8 cellular contexts compared by ENCODE assay signal in the genomic region with DNA sequence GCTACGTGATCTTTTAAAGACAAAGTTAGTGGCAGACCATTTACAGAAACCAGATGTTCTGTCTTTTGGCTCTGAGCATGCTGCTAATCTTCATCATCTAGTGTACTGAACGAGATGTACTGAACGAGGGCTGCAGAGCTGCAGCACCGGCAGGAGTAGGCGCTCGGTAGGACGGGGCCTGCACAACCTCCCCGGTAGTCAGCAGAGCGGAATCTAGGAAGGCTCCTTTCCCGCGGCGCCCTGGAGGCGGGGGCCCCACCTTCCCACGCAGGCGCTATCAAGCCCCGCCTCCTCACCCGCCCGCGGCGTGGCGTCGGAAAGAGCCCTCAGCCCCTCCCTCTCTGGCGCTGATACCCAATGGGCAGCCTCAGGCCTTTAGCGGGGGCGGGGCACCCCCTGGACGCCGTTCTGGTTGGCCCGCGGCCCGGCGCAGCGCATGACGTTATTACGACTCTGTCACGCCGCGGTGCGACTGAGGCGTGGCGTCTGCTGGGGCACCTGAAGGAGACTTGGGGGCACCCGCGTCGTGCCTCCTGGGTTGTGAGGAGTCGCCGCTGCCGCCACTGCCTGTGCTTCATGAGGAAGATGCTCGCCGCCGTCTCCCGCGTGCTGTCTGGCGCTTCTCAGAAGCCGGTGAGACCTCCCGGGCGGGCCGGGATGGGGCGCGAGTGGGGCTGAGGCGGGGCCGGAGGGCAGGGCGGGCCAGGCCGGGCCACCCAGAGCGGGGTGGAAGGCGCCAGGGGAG. TPM values are rescaled to one million over a fixed set of nuclear protein-coding genes. Genes with fewer than 3 reads are reported as not detected.
A peak's percentile ranks its signal among the peaks of the same experiment; 100 is the strongest.
DNase-seq lines count a peak whose midpoint lies in the region; ATAC-seq, FAIRE-seq and TF ChIP-seq lines count a peak whose summit lies in the region.

A gene (plus strand): TSS at position 466 of the 745 bp plus-strand sequence. CDS start 111 bp downstream, at position 577.

- no peak for FAIRE-seq in H54 (lab: Jason Lieb, UNC)

- no peaks in the 10 kb centered on the region for H3K9me2 ChIP-seq in Loucy (replicated peaks; ENCODE audit: low read depth, low read length)

- H2AFZ ChIP-seq in Loucy (ENCODE audit: low read length), result peak within 1 kb of the TSS; percentile 90

- H3K36me3 Mint-ChIP-seq in natural killer cell treated with Interleukin-12 subunit alpha and Interleukin-12 subunit beta and Interleukin-15 and Interleukin-18, amount 100 ng/mL, for 72 hours, result no peaks in the 10 kb centered on the region

- H3K9me3 Mint-ChIP-seq in natural killer cell treated with Interleukin-12 subunit alpha and Interleukin-12 subunit beta and Interleukin-15 and Interleukin-18, amount 100 ng/mL, for 72 hours, result no peaks in the 10 kb centered on the region

- TF ChIP-seq POLR2A in H54 (IDR thresholded peaks at IDR 0.05; ENCODE audit: low read depth, low read length) (peak; percentile 74), Raji (IDR thresholded peaks at IDR 0.05; ENCODE audit: insufficient read depth, low read depth, low read length) (peak; percentile 77)

- TF ChIP-seq CTCF in Loucy (conservative IDR thresholded peaks at IDR 0.05; ENCODE audit: low read length) (no peak), fibroblast of mammary gland (conservative IDR thresholded peaks at IDR 0.05; ENCODE audit: control insufficient read depth, insufficient read depth, low read depth, low read length) (no peak)

- peaks cover 0 to 8% of the 10 kb centered on the region in 2 donors for H3K27me3 Mint-ChIP-seq in natural killer cell treated with Interleukin-12 subunit alpha and Interleukin-12 subunit beta and Interleukin-15 and Interleukin-18, amount 100 ng/mL, for 72 hours

- H3K4me1 ChIP-seq in Loucy (ENCODE audit: insufficient read depth, low read length, poor library complexity, severe bottlenecking), result peaks cover 9% of the 10 kb centered on the region

- peak within 1 kb of the TSS; percentile 86 for H3K4me3 Mint-ChIP-seq in natural killer cell treated with Interleukin-12 subunit alpha and Interleukin-12 subunit beta and Interleukin-15 and Interleukin-18, amount 100 ng/mL, for 72 hours

- H3K27me3 ChIP-seq in Loucy (ENCODE audit: insufficient read depth, low read length, poor library complexity, severe bottlenecking), result no peaks in the 10 kb centered on the region

- H3K9me3 ChIP-seq in Loucy (ENCODE audit: insufficient read depth, low read depth, low read length), result no peaks in the 10 kb centered on the region

- H3K4me3 ChIP-seq in Loucy (ENCODE audit: low read length, poor library complexity, severe bottlenecking) (peak within 1 kb of the TSS; percentile 86), fibroblast of mammary gland (ENCODE audit: control insufficient read depth, low read depth, low read length) (peak within 1 kb of the TSS; percentile 67)

- peaks cover 8 to 10% of the 10 kb centered on the region in 2 donors for H3K4me1 Mint-ChIP-seq in natural killer cell treated with Interleukin-12 subunit alpha and Interleukin-12 subunit beta and Interleukin-15 and Interleukin-18, amount 100 ng/mL, for 72 hours (ENCODE audit: low read depth in 2 of 2)

- ATAC-seq in natural killer cell treated with Interleukin-12 subunit alpha and Interleukin-12 subunit beta and Interleukin-15 and Interleukin-18, amount 100 ng/mL, for 72 hours, result peak; percentile 99
- peak; percentile 99 for ATAC-seq in stimulated activated naive CD8-positive, alpha-beta T cell treated with anti-CD3 and anti-CD28 coated beads, Interleukin-15, Interleukin-2, amounts not matched to agents 100 U/mL and 50 U/mL, for 24 hours

- peak within 1 kb of the TSS; percentile 88 for H3K4me2 ChIP-seq in Loucy (ENCODE audit: low read depth, low read length, poor library complexity, severe bottlenecking)

- H3K27ac Mint-ChIP-seq in natural killer cell treated with Interleukin-12 subunit alpha and Interleukin-12 subunit beta and Interleukin-15 and Interleukin-18, amount 100 ng/mL, for 72 hours, result peak within 1 kb of the TSS; percentile 50 to 53

- H3K79me2 ChIP-seq in Loucy (ENCODE audit: insufficient read depth, low read length), result peaks cover 41% of the 10 kb centered on the region

- H3K36me3 ChIP-seq in Loucy (ENCODE audit: insufficient read depth, low read length), result no peaks in the 10 kb centered on the region

- DNase-seq in EL (peak; percentile 88), H54 (ENCODE audit: insufficient read length, low spot score) (peak; percentile 33), fibroblast of mammary gland (ENCODE audit: low read depth) (peak; percentile 87)
- DNase-seq in activated T-helper 9 cell treated with anti-CD3 and anti-CD28 coated beads, Interleukin-2, amount 50 U/mL, for 16 hours (ENCODE audit: low read depth), result peak; percentile 87
- DNase-seq in natural killer cell treated with Interleukin-12 subunit alpha and Interleukin-12 subunit beta and Interleukin-15 and Interleukin-18, amount 100 ng/mL, for 72 hours (ENCODE audit: low spot score), result peak; percentile 94
- DNase-seq in stimulated activated naive CD8-positive, alpha-beta T cell treated with anti-CD3 and anti-CD28 coated beads, Interleukin-15, Interleukin-2, amounts not matched to agents 100 U/mL and 50 U/mL, for 24 hours, result peak; percentile 90

- peak within 1 kb of the TSS; percentile 79 for H3K9ac ChIP-seq in Loucy (ENCODE audit: low read depth, low read length, poor library complexity, severe bottlenecking)

- peaks cover 13% of the 10 kb centered on the region for H4K20me1 ChIP-seq in Loucy (ENCODE audit: insufficient read depth, low read length, poor library complexity, severe bottlenecking)

- no peaks in the 10 kb centered on the region for H3F3A ChIP-seq in Loucy (ENCODE audit: low read depth)

RNA-seq across cellular contexts. Expression of the gene that starts here (rescaled TPM):
- total RNA-seq in natural killer cell treated with Interleukin-12 subunit alpha and Interleukin-12 subunit beta and Interleukin-15 and Interleukin-18, amount 100 ng/mL, for 72 hours, result 100 to 1,000 TPM; 141 to 201 TPM

Comparison
In these comparisons a context has a peak if more than half of its experiments do, and no peak if none do; other contexts are left out.
1. Peak in every context shown above with its lines: DNase-seq, ATAC-seq and H3K4me3 ChIP-seq.
2. DNase-seq: peak in every context shown above with its lines; median percentile 94 in natural killer cell treated with Interleukin-12 subunit alpha and Interleukin-12 subunit beta and Interleukin-15 and Interleukin-18, amount 100 ng/mL, for 72 hours; 90 in stimulated activated naive CD8-positive, alpha-beta T cell treated with anti-CD3 and anti-CD28 coated beads, Interleukin-15, Interleukin-2, amounts not matched to agents 100 U/mL and 50 U/mL, for 24 hours; 88 in EL; 87 in activated T-helper 9 cell treated with anti-CD3 and anti-CD28 coated beads, Interleukin-2, amount 50 U/mL, for 16 hours; 87 in fibroblast of mammary gland; 33 in H54.